ENCODE assay signal across 12 cellular contexts in genomic region chr17:70563301-70563820, GRCh38.
DNase-seq lines count a peak whose midpoint lies in the region; ATAC-seq and TF ChIP-seq lines count a peak whose summit lies in the region.
"Had no signal": no experiment of that assay in that cellular context is flagged by ENCODE, and none has a peak within 500 bp of the region (broad histone marks: within the 10 kb centered on the region; RNA-seq: fewer than 3 reads in every experiment).

No MANE protein-coding gene starts in this region.

- no peak overlapping the region for H3K4ac ChIP-seq in neuronal stem cell (ENCODE audit: low read length)

- no peak overlapping the region for H3K27ac Mint-ChIP-seq in CD8-positive, alpha-beta memory T cell

- H3K9ac ChIP-seq in neuronal stem cell (ENCODE audit: low read depth, low read length, poor library complexity), result no peak overlapping the region

- H2BK120ac ChIP-seq in neuronal stem cell (ENCODE audit: low read depth, low read length), result no peak overlapping the region

- no peak overlapping the region for H4K8ac ChIP-seq in neuronal stem cell (ENCODE audit: low read depth, low read length)

- no peaks in the 10 kb centered on the region for H3K79me1 ChIP-seq in neuronal stem cell (ENCODE audit: low read depth, low read length)

- H3K4me1 Mint-ChIP-seq in CD8-positive, alpha-beta memory T cell, result no peaks in the 10 kb centered on the region

- H3K36me3 ChIP-seq in HEK293 (ENCODE audit: control insufficient read depth in 2 of 2, insufficient read depth in 1 of 2, low read length in 2 of 2), result no peaks in the 10 kb centered on the region; a peak in 1 of 3 replicates
- H3K36me3 ChIP-seq in neuronal stem cell (replicated peaks in 1 of 2; ENCODE audit: control insufficient read depth in 2 of 2, insufficient read depth in 2 of 2, low read length in 2 of 2), result no peaks in the 10 kb centered on the region
- no peaks in the 10 kb centered on the region for H3K36me3 ChIP-seq in CD8-positive, alpha-beta memory T cell (ENCODE audit: insufficient read depth, low read length)
- H3K36me3 ChIP-seq: breast epithelium had no signal

- ATAC-seq in SK-N-SH treated with all-trans-retinoic acid at 6 μM for 48 hours, result peak; percentile 61
- no peak for ATAC-seq in GM21447 (IDR thresholded peaks at IDR 0.05; ENCODE audit: unreplicated experiment)

- no peak overlapping the region for H3K18ac ChIP-seq in neuronal stem cell (ENCODE audit: low read length)

- H2AFZ ChIP-seq in neuronal stem cell (ENCODE audit: low read length), result peak overlapping the region; percentile 1

- H3K4me3 ChIP-seq in HEK293 (ENCODE audit: low read depth, low read length), result no peak overlapping the region
- H3K4me3 ChIP-seq in neuronal stem cell (ENCODE audit: low read length in 2 of 2), result no peak overlapping the region
- H3K4me3 ChIP-seq in CD8-positive, alpha-beta memory T cell (ENCODE audit: low read length), result no peak overlapping the region
- H3K4me3 ChIP-seq: breast epithelium had no signal

- no peak overlapping the region for H3K4me3 Mint-ChIP-seq in CD8-positive, alpha-beta memory T cell

- no peak overlapping the region for H3K4me2 ChIP-seq in neuronal stem cell (ENCODE audit: insufficient read depth, low read length, poor library complexity, severe bottlenecking)

- TF ChIP-seq CTCF in HEK293 (tag by site-specific recombination; IDR thresholded peaks at IDR 0.05) (no peak), GM13977 (IDR thresholded peaks at IDR 0.05; ENCODE audit: extremely low read depth, insufficient read depth, missing control alignments) (no peak)

- H2BK15ac ChIP-seq in neuronal stem cell (ENCODE audit: low read length), result no peak overlapping the region

- H4K91ac ChIP-seq in neuronal stem cell (ENCODE audit: low read depth, low read length, poor library complexity), result no peak overlapping the region

- H3K27me3 ChIP-seq in neuronal stem cell (ENCODE audit: control insufficient read depth in 3 of 3, insufficient read depth in 3 of 3, low read depth in 1 of 3, low read length in 3 of 3), result no peaks in the 10 kb centered on the region
- H3K27me3 ChIP-seq in CD8-positive, alpha-beta memory T cell (ENCODE audit: insufficient read depth, low read length, poor library complexity, severe bottlenecking), result no peaks in the 10 kb centered on the region
- H3K27me3 ChIP-seq: breast epithelium had no signal

- H3K9me3 ChIP-seq in HEK293 (ENCODE audit: control insufficient read depth, insufficient read depth, low read depth, low read length) (no peaks in the 10 kb centered on the region), neuronal stem cell (replicated peaks in 1 of 2; ENCODE audit: control insufficient read depth in 2 of 2, insufficient read depth in 1 of 2, low read depth in 1 of 2, low read length in 2 of 2) (no peaks in the 10 kb centered on the region)
- H3K9me3 ChIP-seq in CD8-positive, alpha-beta memory T cell (ENCODE audit: low read length), result no peaks in the 10 kb centered on the region
- H3K9me3 ChIP-seq: breast epithelium had no signal

- H3K23ac ChIP-seq in neuronal stem cell (ENCODE audit: low read depth, low read length, poor library complexity), result no peak overlapping the region

- no peak overlapping the region for H2BK5ac ChIP-seq in neuronal stem cell (ENCODE audit: low read length)

- no peak overlapping the region for H2AK5ac ChIP-seq in neuronal stem cell (ENCODE audit: low read depth, low read length)

- H3K9me3 Mint-ChIP-seq in CD8-positive, alpha-beta memory T cell, result peaks cover 0 to 4% (median 4%) of the 10 kb centered on the region in 5 donors

- no peak overlapping the region for H2BK12ac ChIP-seq in neuronal stem cell (ENCODE audit: low read length)

- H3K14ac ChIP-seq in neuronal stem cell (ENCODE audit: low read length), result no peak overlapping the region

- POLR2A ChIA-PET in HEK293 (lab: Yijun Ruan, JAX), result no interaction called here
- POLR2A ChIA-PET in CD8-positive, alpha-beta memory T cell (lab: Charles Lee), result no interaction called here

- 0 out of 2 replicates have a peak, but pooled peaks cover 3% of the 10 kb centered on the region for H3K4me1 ChIP-seq in HEK293 (ENCODE audit: control insufficient read depth, insufficient read depth, low read length)
- no peaks in the 10 kb centered on the region for H3K4me1 ChIP-seq in neuronal stem cell (ENCODE audit: control insufficient read depth in 2 of 2, insufficient read depth in 1 of 2, low read depth in 1 of 2, low read length in 2 of 2)
- no peaks in the 10 kb centered on the region for H3K4me1 ChIP-seq in CD8-positive, alpha-beta memory T cell (ENCODE audit: insufficient read depth, low read length)
- H3K4me1 ChIP-seq: breast epithelium had no signal

- H3K36me3 Mint-ChIP-seq in CD8-positive, alpha-beta memory T cell, result no peaks in the 10 kb centered on the region

- in situ Hi-C loops in GM13977 (cut with MboI; ENCODE audit: low pct_unique_long_range_greater_than_20kb, low sequenced_read_pairs, unreplicated experiment), result no loop called here

- no peaks in the 10 kb centered on the region for H3K27me3 Mint-ChIP-seq in CD8-positive, alpha-beta memory T cell

- no CpG with 5 or more reads among the region's 2 CpGs for WGBS in neuronal stem cell (ENCODE audit: extremely low coverage in 2 of 2, insufficient read length in 2 of 2, insufficient replicate concordance in 1 of 2), 2 donors

- H3K27ac ChIP-seq in HEK293 (ENCODE audit: extremely low read depth, low read depth, low read length), result no peak overlapping the region
- H3K27ac ChIP-seq in neuronal stem cell (replicated peaks; ENCODE audit: low read length), result no peak overlapping the region
- no peak overlapping the region for H3K27ac ChIP-seq in CD8-positive, alpha-beta memory T cell (ENCODE audit: low read depth, low read length)

- CTCF ChIA-PET in HEK293 (lab: Yijun Ruan, JAX), result interaction anchor here (1.7 kb wide), 1 partner anchor 11 kb away, joined by 5 read pairs; no protein-coding TSS in a partner anchor
- CTCF ChIA-PET in CD8-positive, alpha-beta memory T cell (lab: Charles Lee), result no interaction called here

- DNase-seq in NCI-H2081 (lab: John Stamatoyannopoulos, UW) (peak; percentile 58 to 81), neuronal stem cell (ENCODE audit: low spot score) (no peak), putamen (ENCODE audit: low spot score) (no peak), GM13977 (ENCODE audit: low spot score) (no peak)
- no peak for DNase-seq in CD8-positive, alpha-beta memory T cell
- DNase-seq: islet precursor cell; OCI-M1; stimulated activated CD4-positive, alpha-beta T cell treated with anti-CD3 and anti-CD28 coated beads, Interleukin-4, amount 100 ng/mL, for 1 hour had no signal

TF ChIP-seq in HEK293, 187 proteins besides CTCF, POLR2A, EP300 and RAD21 (continues in another document):
- TF ChIP-seq ZNF596 (tag by site-specific recombination; IDR thresholded peaks at IDR 0.05), result no peak
- no peak for TF ChIP-seq ZNF416 (tag by site-specific recombination; IDR thresholded peaks at IDR 0.05)
- no peak for TF ChIP-seq ZNF426 (tag by site-specific recombination; IDR thresholded peaks at IDR 0.05)

TF ChIP-seq in SK-N-SH treated with all-trans-retinoic acid at 6 μM for 48 hours, 23 proteins besides CTCF, POLR2A, EP300 and RAD21:
- TF ChIP-seq ZC3H10 (CRISPR knock-in tag; IDR thresholded peaks at IDR 0.05) (peak; percentile 41; the same call in 1 of the 2 replicates), ISL1 (CRISPR knock-in tag; IDR thresholded peaks at IDR 0.05) (peak; percentile 25; the same call in 1 of the 2 replicates), CSDC2 (CRISPR knock-in tag; IDR thresholded peaks at IDR 0.05) (no peak)

Comparison
In these comparisons a context has a peak if more than half of its experiments do, and no peak if none do; other contexts are left out.
1. DNase-seq: peak in NCI-H2081 (2 of 2); none in neuronal stem cell (single experiment), putamen (single experiment), GM13977 (single experiment) and CD8-positive, alpha-beta memory T cell (0 of 5).